Comparison of ENCODE assay signal across 13 cellular contexts in genomic region chr17:42283241-42284019, GRCh38. TPM values are rescaled to one million over a fixed set of nuclear protein-coding genes. Genes with fewer than 3 reads are reported as not detected.
DNase-seq lines count a peak whose midpoint lies in the region; ATAC-seq and TF ChIP-seq lines count a peak whose summit lies in the region.
"Had no signal": no experiment of that assay in that cellular context is flagged by ENCODE, and none has a peak within 500 bp of the region (broad histone marks: within the 10 kb centered on the region; RNA-seq: fewer than 3 reads in every experiment).

No MANE protein-coding gene starts in this region.

- DNase-seq in activated naive CD8-positive, alpha-beta T cell treated with anti-CD3 and anti-CD28 coated beads for 36 hours: no peak
- no peak for DNase-seq in activated CD8-positive, alpha-beta T cell treated with anti-CD3 and anti-CD28 coated beads for 36 hours
- peak in 1 of 10 donors; percentile 13 for DNase-seq in naive thymus-derived CD8-positive, alpha-beta T cell
- peak; percentile 37 for DNase-seq in upper lobe of right lung
- no peak for DNase-seq in NCI-H526 (lab: John Stamatoyannopoulos, UW)
- DNase-seq: activated B cell treated with CpG ODN at 0.5 μM for 24 hours; activated naive CD4-positive, alpha-beta T cell treated with anti-CD3 and anti-CD28 coated beads, Interleukin-2, amount 10 ng/mL, durations not matched to agents 7 days and 5 days; caudate nucleus; left lung; NCI-H187 had no signal

- H3K4me3 Mint-ChIP-seq in activated naive CD8-positive, alpha-beta T cell: peak overlapping the region; percentile 51
- no peak overlapping the region for H3K4me3 Mint-ChIP-seq in activated naive CD8-positive, alpha-beta T cell treated with anti-CD3 and anti-CD28 coated beads for 36 hours
- no peak overlapping the region for H3K4me3 Mint-ChIP-seq in activated CD8-positive, alpha-beta T cell treated with anti-CD3 and anti-CD28 coated beads for 36 hours
- no peak overlapping the region for H3K4me3 Mint-ChIP-seq in naive thymus-derived CD8-positive, alpha-beta T cell
- H3K4me3 Mint-ChIP-seq: activated B cell treated with CpG ODN at 0.5 μM for 24 hours; activated naive CD4-positive, alpha-beta T cell treated with anti-CD3 and anti-CD28 coated beads, Interleukin-2, amount 10 ng/mL, durations not matched to agents 7 days and 5 days had no signal

- no peak for TF ChIP-seq CTCF in activated CD8-positive, alpha-beta T cell treated with anti-CD3 and anti-CD28 coated beads for 36 hours (IDR thresholded peaks at IDR 0.05)
- no peak for TF ChIP-seq CTCF in upper lobe of right lung (IDR thresholded peaks at IDR 0.05)

- no peak overlapping the region for H3K27ac ChIP-seq in upper lobe of right lung
- H3K27ac ChIP-seq: left lung, SK-N-MC had no signal

- no peaks in the 10 kb centered on the region for H3K9me3 ChIP-seq in upper lobe of right lung
- H3K9me3 ChIP-seq: left lung had no signal

- peaks cover 6% of the 10 kb centered on the region for H3K36me3 Mint-ChIP-seq in activated naive CD8-positive, alpha-beta T cell
- peaks cover 13% of the 10 kb centered on the region for H3K36me3 Mint-ChIP-seq in activated naive CD8-positive, alpha-beta T cell treated with anti-CD3 and anti-CD28 coated beads for 36 hours
- peaks cover 15% of the 10 kb centered on the region for H3K36me3 Mint-ChIP-seq in activated CD8-positive, alpha-beta T cell treated with anti-CD3 and anti-CD28 coated beads for 36 hours (ENCODE audit: low read depth)
- no peaks in the 10 kb centered on the region for H3K36me3 Mint-ChIP-seq in naive thymus-derived CD8-positive, alpha-beta T cell

- peaks cover 34% of the 10 kb centered on the region for H3K4me1 Mint-ChIP-seq in activated naive CD8-positive, alpha-beta T cell (ENCODE audit: low read depth)
- peaks cover 28% of the 10 kb centered on the region for H3K4me1 Mint-ChIP-seq in activated naive CD8-positive, alpha-beta T cell treated with anti-CD3 and anti-CD28 coated beads for 36 hours
- peaks cover 43% of the 10 kb centered on the region for H3K4me1 Mint-ChIP-seq in activated CD8-positive, alpha-beta T cell treated with anti-CD3 and anti-CD28 coated beads for 36 hours (ENCODE audit: low read depth)
- H3K4me1 Mint-ChIP-seq in naive thymus-derived CD8-positive, alpha-beta T cell: peaks cover 17 to 35% (median 32%) of the 10 kb centered on the region in 4 donors

- H3K27ac Mint-ChIP-seq in activated naive CD8-positive, alpha-beta T cell: peak overlapping the region; percentile 84
- H3K27ac Mint-ChIP-seq in activated naive CD8-positive, alpha-beta T cell treated with anti-CD3 and anti-CD28 coated beads for 36 hours: no peak overlapping the region
- peak overlapping the region; percentile 69 for H3K27ac Mint-ChIP-seq in activated CD8-positive, alpha-beta T cell treated with anti-CD3 and anti-CD28 coated beads for 36 hours
- H3K27ac Mint-ChIP-seq in naive thymus-derived CD8-positive, alpha-beta T cell: peak overlapping the region in 8 of 10 donors; percentile 7 to 78 (median 46)
- H3K27ac Mint-ChIP-seq: activated B cell treated with CpG ODN at 0.5 μM for 24 hours; activated naive CD4-positive, alpha-beta T cell treated with anti-CD3 and anti-CD28 coated beads, Interleukin-2, amount 10 ng/mL, durations not matched to agents 7 days and 5 days had no signal

- ATAC-seq in activated CD8-positive, alpha-beta T cell treated with anti-CD3 and anti-CD28 coated beads for 36 hours: no peak
- ATAC-seq in naive thymus-derived CD8-positive, alpha-beta T cell: no peak
- ATAC-seq in upper lobe of right lung: no peak
- no peak for ATAC-seq in HG02981 (IDR thresholded peaks at IDR 0.05; ENCODE audit: unreplicated experiment)
- ATAC-seq: left lung had no signal

- H3K36me3 ChIP-seq in upper lobe of right lung: no peaks in the 10 kb centered on the region
- H3K36me3 ChIP-seq: left lung had no signal

- H3K27me3 Mint-ChIP-seq in activated naive CD8-positive, alpha-beta T cell: no peaks in the 10 kb centered on the region
- H3K27me3 Mint-ChIP-seq in activated naive CD8-positive, alpha-beta T cell treated with anti-CD3 and anti-CD28 coated beads for 36 hours: no peaks in the 10 kb centered on the region
- H3K27me3 Mint-ChIP-seq in activated CD8-positive, alpha-beta T cell treated with anti-CD3 and anti-CD28 coated beads for 36 hours: no peaks in the 10 kb centered on the region
- H3K27me3 Mint-ChIP-seq in naive thymus-derived CD8-positive, alpha-beta T cell: no peaks in the 10 kb centered on the region
- H3K27me3 Mint-ChIP-seq: activated B cell treated with CpG ODN at 0.5 μM for 24 hours; activated naive CD4-positive, alpha-beta T cell treated with anti-CD3 and anti-CD28 coated beads, Interleukin-2, amount 10 ng/mL, durations not matched to agents 7 days and 5 days had no signal

- intact Hi-C loops in activated CD8-positive, alpha-beta T cell treated with anti-CD3 and anti-CD28 coated beads for 36 hours (cut with micrococcal nuclease): no loop called here
- intact Hi-C loops in upper lobe of right lung (cut with DNase I): no loop called here

- no peak overlapping the region for H3K4me3 ChIP-seq in upper lobe of right lung
- H3K4me3 ChIP-seq: left lung, SK-N-MC had no signal

- POLR2A ChIA-PET in activated CD8-positive, alpha-beta T cell treated with anti-CD3 and anti-CD28 coated beads for 36 hours (lab: Charles Lee): interaction anchor here (1.1 to 1.6 kb wide), 2 partner anchors 28 to 35 kb away, joined by 3 to 4 read pairs; no protein-coding TSS in a partner anchor
- POLR2A ChIA-PET in naive thymus-derived CD8-positive, alpha-beta T cell (lab: Charles Lee): interaction anchor here (0.6 kb wide), 1 partner anchor 164 kb away, joined by 3 read pairs; no protein-coding TSS in a partner anchor

- CTCF ChIA-PET in activated CD8-positive, alpha-beta T cell treated with anti-CD3 and anti-CD28 coated beads for 36 hours (lab: Charles Lee): interaction anchor here (3.2 kb wide), 1 partner anchor 61 kb away, joined by 12 read pairs; no protein-coding TSS in a partner anchor

- H3K4me1 ChIP-seq in upper lobe of right lung: peaks cover 18% of the 10 kb centered on the region

- no peaks in the 10 kb centered on the region for H3K9me3 Mint-ChIP-seq in activated naive CD8-positive, alpha-beta T cell (ENCODE audit: low read depth)
- H3K9me3 Mint-ChIP-seq in activated naive CD8-positive, alpha-beta T cell treated with anti-CD3 and anti-CD28 coated beads for 36 hours: no peaks in the 10 kb centered on the region
- no peaks in the 10 kb centered on the region for H3K9me3 Mint-ChIP-seq in activated CD8-positive, alpha-beta T cell treated with anti-CD3 and anti-CD28 coated beads for 36 hours
- H3K9me3 Mint-ChIP-seq in naive thymus-derived CD8-positive, alpha-beta T cell: no peaks in the 10 kb centered on the region
- H3K9me3 Mint-ChIP-seq: activated B cell treated with CpG ODN at 0.5 μM for 24 hours; activated naive CD4-positive, alpha-beta T cell treated with anti-CD3 and anti-CD28 coated beads, Interleukin-2, amount 10 ng/mL, durations not matched to agents 7 days and 5 days had no signal

- H3K27me3 ChIP-seq in upper lobe of right lung: no peaks in the 10 kb centered on the region
- H3K27me3 ChIP-seq: left lung had no signal

RNA-seq across cellular contexts. Expression of gene STAT5A, which starts 4.9 kb away (rescaled TPM):
- total RNA-seq in activated naive CD8-positive, alpha-beta T cell treated with anti-CD3 and anti-CD28 coated beads for 36 hours: 100 to 1,000 TPM; 116 to 121 TPM
- 100 to 1,000 TPM; 163 to 190 TPM for total RNA-seq in activated CD8-positive, alpha-beta T cell treated with anti-CD3 and anti-CD28 coated beads for 36 hours
- total RNA-seq in naive thymus-derived CD8-positive, alpha-beta T cell: 100 to 1,000 TPM; 117 to 122 TPM
- 100 to 1,000 TPM in 1 of 3 donors, 10 to 100 TPM in 2; 59.6 to 115 (median 89.1) TPM for polyA plus RNA-seq in naive thymus-derived CD8-positive, alpha-beta T cell
- 42.0 TPM for total RNA-seq in upper lobe of right lung

RNA-seq across cellular contexts. Expression of gene STAT5B, which starts 7.2 kb away (rescaled TPM):
- 10 to 100 TPM; 60.7 to 68.6 TPM for total RNA-seq in activated naive CD8-positive, alpha-beta T cell treated with anti-CD3 and anti-CD28 coated beads for 36 hours
- total RNA-seq in activated CD8-positive, alpha-beta T cell treated with anti-CD3 and anti-CD28 coated beads for 36 hours: 100 to 1,000 TPM; 128 to 129 TPM
- 100 to 1,000 TPM; 137 to 149 TPM for total RNA-seq in naive thymus-derived CD8-positive, alpha-beta T cell
- 10 to 100 TPM; 66.3 to 94.0 (median 82.8) TPM for polyA plus RNA-seq in naive thymus-derived CD8-positive, alpha-beta T cell
- 71.0 TPM for total RNA-seq in upper lobe of right lung
